Comparison of ENCODE assay signal across 1 cellular context in genomic region chr17:41918392-41919164, GRCh38.
TF ChIP-seq lines count a peak whose summit lies in the region.

Gene ACLY (minus strand): TSS chr17:41918951. CDS start chr17:41913873, 5,078 bp downstream.

TF ChIP-seq in K562, 482 proteins besides CTCF, POLR2A, EP300 and RAD21 (continued from another document and continues in another):
- TF ChIP-seq MGA (IDR thresholded peaks at IDR 0.05), result peak; percentile 1; the same call in 1 of the 2 replicates
- TF ChIP-seq CEBPG (CRISPR knock-in tag; IDR thresholded peaks at IDR 0.05), result no peak
- TF ChIP-seq CEBPG (tag; conservative IDR thresholded peaks at IDR 0.05 in 1 of 2, IDR thresholded peaks at IDR 0.05 in 1 of 2), result no peak
- no peak for TF ChIP-seq TSC22D4 (tag; IDR thresholded peaks at IDR 0.05)
- TF ChIP-seq RBBP5 (IDR thresholded peaks at IDR 0.05; ENCODE audit: borderline replicate concordance, insufficient read depth, low read length, poor library complexity, severe bottlenecking), result peak; percentile 81
- TF ChIP-seq HMBOX1 (IDR thresholded peaks at IDR 0.05), result no peak
- TF ChIP-seq BCOR (IDR thresholded peaks at IDR 0.05), result no peak
- no peak; a peak in 1 of 4 replicates for TF ChIP-seq FOXK2 (conservative IDR thresholded peaks at IDR 0.05 in 1 of 2, IDR thresholded peaks at IDR 0.05 in 1 of 2; ENCODE audit: low read depth in 2 of 2)
- TF ChIP-seq SUPT5H (IDR thresholded peaks at IDR 0.05), result peak; percentile 86
- TF ChIP-seq GTF2A2 (tag; IDR thresholded peaks at IDR 0.05), result no peak
- no peak; the same call in 1 of the 2 replicates for TF ChIP-seq BHLHE40 (IDR thresholded peaks at IDR 0.05; ENCODE audit: low read length)
- TF ChIP-seq NFXL1 (CRISPR knock-in tag; IDR thresholded peaks at IDR 0.05), result no peak
- TF ChIP-seq ELK3 (CRISPR knock-in tag; IDR thresholded peaks at IDR 0.05), result no peak
- TF ChIP-seq CREBBP (IDR thresholded peaks at IDR 0.05; ENCODE audit: low read depth, low read length), result no peak
- no peak for TF ChIP-seq ZKSCAN8 (CRISPR knock-in tag; IDR thresholded peaks at IDR 0.05)
- TF ChIP-seq ZNF695 (CRISPR knock-in tag; IDR thresholded peaks at IDR 0.05), result no peak
- TF ChIP-seq, protein P1, sequence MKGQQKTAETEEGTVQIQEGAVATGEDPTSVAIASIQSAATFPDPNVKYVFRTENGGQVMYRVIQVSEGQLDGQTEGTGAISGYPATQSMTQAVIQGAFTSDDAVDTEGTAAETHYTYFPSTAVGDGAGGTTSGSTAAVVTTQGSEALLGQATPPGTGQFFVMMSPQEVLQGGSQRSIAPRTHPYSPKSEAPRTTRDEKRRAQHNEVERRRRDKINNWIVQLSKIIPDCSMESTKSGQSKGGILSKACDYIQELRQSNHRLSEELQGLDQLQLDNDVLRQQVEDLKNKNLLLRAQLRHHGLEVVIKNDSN (CRISPR knock-in tag; IDR thresholded peaks at IDR 0.05), result no peak
- 0 out of 2 replicates have a peak, but pooled peaks have one; percentile 72 for TF ChIP-seq SREBF2 (CRISPR knock-in tag; IDR thresholded peaks at IDR 0.05)
- TF ChIP-seq NFRKB (IDR thresholded peaks at IDR 0.05; ENCODE audit: low read depth), result peak; percentile 38; the same call in 1 of the 2 replicates
- TF ChIP-seq CTCFL (IDR thresholded peaks at IDR 0.05; ENCODE audit: borderline replicate concordance, insufficient read depth, low read depth, low read length, poor library complexity, severe bottlenecking), result no peak
- TF ChIP-seq, protein P2, sequence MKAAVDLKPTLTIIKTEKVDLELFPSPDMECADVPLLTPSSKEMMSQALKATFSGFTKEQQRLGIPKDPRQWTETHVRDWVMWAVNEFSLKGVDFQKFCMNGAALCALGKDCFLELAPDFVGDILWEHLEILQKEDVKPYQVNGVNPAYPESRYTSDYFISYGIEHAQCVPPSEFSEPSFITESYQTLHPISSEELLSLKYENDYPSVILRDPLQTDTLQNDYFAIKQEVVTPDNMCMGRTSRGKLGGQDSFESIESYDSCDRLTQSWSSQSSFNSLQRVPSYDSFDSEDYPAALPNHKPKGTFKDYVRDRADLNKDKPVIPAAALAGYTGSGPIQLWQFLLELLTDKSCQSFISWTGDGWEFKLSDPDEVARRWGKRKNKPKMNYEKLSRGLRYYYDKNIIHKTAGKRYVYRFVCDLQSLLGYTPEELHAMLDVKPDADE (conservative IDR thresholded peaks at IDR 0.05; ENCODE audit: control insufficient read depth, low read depth, low read length), result peak; percentile 90; the same call in 1 of the 2 replicates
- no peak for TF ChIP-seq SMARCC2 (IDR thresholded peaks at IDR 0.05; ENCODE audit: low read depth)
- TF ChIP-seq HDAC1 (IDR thresholded peaks at IDR 0.05), result peak in 1 of 2 experiments; percentile 69; a peak in 2 of 4 replicates
- TF ChIP-seq MBD2 (IDR thresholded peaks at IDR 0.05; ENCODE audit: borderline replicate concordance, low read depth), result peak; percentile 87
- peak; percentile 61; the same call in 1 of the 2 replicates for TF ChIP-seq HLTF (IDR thresholded peaks at IDR 0.05)
- TF ChIP-seq, protein P3, sequence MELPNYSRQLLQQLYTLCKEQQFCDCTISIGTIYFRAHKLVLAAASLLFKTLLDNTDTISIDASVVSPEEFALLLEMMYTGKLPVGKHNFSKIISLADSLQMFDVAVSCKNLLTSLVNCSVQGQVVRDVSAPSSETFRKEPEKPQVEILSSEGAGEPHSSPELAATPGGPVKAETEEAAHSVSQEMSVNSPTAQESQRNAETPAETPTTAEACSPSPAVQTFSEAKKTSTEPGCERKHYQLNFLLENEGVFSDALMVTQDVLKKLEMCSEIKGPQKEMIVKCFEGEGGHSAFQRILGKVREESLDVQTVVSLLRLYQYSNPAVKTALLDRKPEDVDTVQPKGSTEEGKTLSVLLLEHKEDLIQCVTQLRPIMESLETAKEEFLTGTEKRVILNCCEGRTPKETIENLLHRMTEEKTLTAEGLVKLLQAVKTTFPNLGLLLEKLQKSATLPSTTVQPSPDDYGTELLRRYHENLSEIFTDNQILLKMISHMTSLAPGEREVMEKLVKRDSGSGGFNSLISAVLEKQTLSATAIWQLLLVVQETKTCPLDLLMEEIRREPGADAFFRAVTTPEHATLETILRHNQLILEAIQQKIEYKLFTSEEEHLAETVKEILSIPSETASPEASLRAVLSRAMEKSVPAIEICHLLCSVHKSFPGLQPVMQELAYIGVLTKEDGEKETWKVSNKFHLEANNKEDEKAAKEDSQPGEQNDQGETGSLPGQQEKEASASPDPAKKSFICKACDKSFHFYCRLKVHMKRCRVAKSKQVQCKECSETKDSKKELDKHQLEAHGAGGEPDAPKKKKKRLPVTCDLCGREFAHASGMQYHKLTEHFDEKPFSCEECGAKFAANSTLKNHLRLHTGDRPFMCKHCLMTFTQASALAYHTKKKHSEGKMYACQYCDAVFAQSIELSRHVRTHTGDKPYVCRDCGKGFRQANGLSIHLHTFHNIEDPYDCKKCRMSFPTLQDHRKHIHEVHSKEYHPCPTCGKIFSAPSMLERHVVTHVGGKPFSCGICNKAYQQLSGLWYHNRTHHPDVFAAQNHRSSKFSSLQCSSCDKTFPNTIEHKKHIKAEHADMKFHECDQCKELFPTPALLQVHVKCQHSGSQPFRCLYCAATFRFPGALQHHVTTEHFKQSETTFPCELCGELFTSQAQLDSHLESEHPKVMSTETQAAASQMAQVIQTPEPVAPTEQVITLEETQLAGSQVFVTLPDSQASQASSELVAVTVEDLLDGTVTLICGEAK (IDR thresholded peaks at IDR 0.05), result peak; percentile 43; the same call in 1 of the 2 replicates
- TF ChIP-seq, protein P3 (CRISPR knock-in tag; IDR thresholded peaks at IDR 0.05), result no peak
